21 cellular contexts compared by ENCODE assay signal in the genomic region with DNA sequence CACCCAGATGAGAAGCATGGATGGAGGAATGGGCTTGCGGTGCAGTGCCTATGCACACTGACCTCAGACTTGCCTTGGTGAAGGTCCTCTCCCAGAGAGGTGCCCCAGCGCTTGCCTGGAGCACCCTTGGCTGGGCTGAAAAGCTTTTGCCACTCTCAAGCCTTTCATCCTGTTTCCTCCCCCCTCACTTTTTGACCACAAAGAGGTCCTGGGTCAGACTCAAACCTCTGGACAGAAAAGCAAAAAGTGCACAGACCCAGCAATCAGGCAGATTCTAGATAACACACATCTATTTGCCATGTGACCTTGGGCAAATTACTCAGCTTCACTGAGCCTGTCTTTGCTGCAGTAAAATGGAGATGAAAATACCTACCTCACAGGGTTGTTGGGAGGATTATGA. TPM values are rescaled to one million over a fixed set of nuclear protein-coding genes. Genes with fewer than 3 reads are reported as not detected.
DNase-seq lines count a peak whose midpoint lies in the region; ATAC-seq and TF ChIP-seq lines count a peak whose summit lies in the region.
"Had no signal": no experiment of that assay in that cellular context is flagged by ENCODE, and none has a peak within 500 bp of the region (broad histone marks: within the 10 kb centered on the region; RNA-seq: fewer than 3 reads in every experiment).

No MANE protein-coding gene starts in this region.

- POLR2A ChIA-PET in CD8-positive, alpha-beta T cell (lab: Charles Lee): no interaction called here

- peaks cover 0 to 3% (median 0%) of the 10 kb centered on the region in 11 experiments; a peak in 5 of 22 replicates for H4K20me1 ChIP-seq in BLaER1 treated with 17β-estradiol and CSF1 and Interleukin-3, amounts not matched to agents 10 nM and 100 nM

- H3K27me3 Mint-ChIP-seq in CD8-positive, alpha-beta T cell (ENCODE audit: low read depth): no peaks in the 10 kb centered on the region
- peaks cover 0 to 4% (median 0%) of the 10 kb centered on the region in 3 donors for H3K27me3 Mint-ChIP-seq in immature natural killer cell (ENCODE audit: low read depth in 3 of 3)
- H3K27me3 Mint-ChIP-seq: activated naive CD8-positive, alpha-beta T cell treated with anti-CD3 and anti-CD28 coated beads, Interleukin-2, amount 10 ng/mL, durations not matched to agents 7 days and 5 days; effector memory CD8-positive, alpha-beta T cell had no signal

- H3K9me3 Mint-ChIP-seq in CD8-positive, alpha-beta T cell: no peaks in the 10 kb centered on the region
- H3K9me3 Mint-ChIP-seq in immature natural killer cell: no peaks in the 10 kb centered on the region
- H3K9me3 Mint-ChIP-seq in activated naive CD4-positive, alpha-beta T cell treated with anti-CD3 and anti-CD28 coated beads, Interleukin-2, amount 50 U/mL, for 72 hours: peaks cover 0 to 4% of the 10 kb centered on the region in 2 donors
- H3K9me3 Mint-ChIP-seq: activated naive CD8-positive, alpha-beta T cell treated with anti-CD3 and anti-CD28 coated beads, Interleukin-2, amount 10 ng/mL, durations not matched to agents 7 days and 5 days; effector memory CD8-positive, alpha-beta T cell; neural progenitor cell; T-helper 2 cell treated with Interferon-gamma antibody and Interleukin-4, amounts not matched to agents 5 μg/mL and 100 μg/mL, for 36 hours had no signal

- peaks cover 0 to 13% (median 11%) of the 10 kb centered on the region in 11 experiments; a peak in 17 of 22 replicates for H3K9me3 ChIP-seq in BLaER1 treated with 17β-estradiol and CSF1 and Interleukin-3, amounts not matched to agents 10 nM and 100 nM (replicated peaks in 1 of 11)
- H3K9me3 ChIP-seq in CD8-positive, alpha-beta T cell (ENCODE audit: low read length): no peaks in the 10 kb centered on the region
- H3K9me3 ChIP-seq in sigmoid colon: no peaks in the 10 kb centered on the region
- H3K9me3 ChIP-seq: body of pancreas, Peyer's patch, prostate gland, uterus had no signal

- no peaks in the 10 kb centered on the region for H3K27me3 ChIP-seq in BLaER1 treated with 17β-estradiol and CSF1 and Interleukin-3, amounts not matched to agents 10 nM and 100 nM
- no peaks in the 10 kb centered on the region for H3K27me3 ChIP-seq in CD8-positive, alpha-beta T cell (ENCODE audit: insufficient read depth, low read length)
- H3K27me3 ChIP-seq in sigmoid colon: no peaks in the 10 kb centered on the region
- H3K27me3 ChIP-seq: body of pancreas, neural progenitor cell, Peyer's patch, uterus had no signal

- peaks cover 37 to 58% (median 51%) of the 10 kb centered on the region in 10 experiments for H3K4me1 ChIP-seq in BLaER1 treated with 17β-estradiol and CSF1 and Interleukin-3, amounts not matched to agents 10 nM and 100 nM
- peaks cover 4% of the 10 kb centered on the region for H3K4me1 ChIP-seq in CD8-positive, alpha-beta T cell (ENCODE audit: insufficient read depth, low read length)
- peaks cover 0 to 4% (median 2%) of the 10 kb centered on the region in 4 donors for H3K4me1 ChIP-seq in sigmoid colon
- H3K4me1 ChIP-seq: neural progenitor cell, Peyer's patch, prostate gland, uterus had no signal

- peak overlapping the region in 4 of 11 experiments; percentile 59 to 66 (median 64); a peak in 5 of 22 replicates for H3K27ac ChIP-seq in BLaER1 treated with 17β-estradiol and CSF1 and Interleukin-3, amounts not matched to agents 10 nM and 100 nM
- no peak overlapping the region for H3K27ac ChIP-seq in CD8-positive, alpha-beta T cell (ENCODE audit: low read depth, low read length)
- H3K27ac ChIP-seq in sigmoid colon: no peak overlapping the region
- H3K27ac ChIP-seq: body of pancreas, neural progenitor cell, Peyer's patch, prostate gland, skin epidermis, uterus had no signal

- peaks cover 20 to 40% (median 28%) of the 10 kb centered on the region in 11 experiments for H3K36me3 ChIP-seq in BLaER1 treated with 17β-estradiol and CSF1 and Interleukin-3, amounts not matched to agents 10 nM and 100 nM
- peaks cover 9% of the 10 kb centered on the region for H3K36me3 ChIP-seq in CD8-positive, alpha-beta T cell (ENCODE audit: insufficient read depth, low read length)
- peaks cover 0 to 22% (median 3%) of the 10 kb centered on the region in 4 donors for H3K36me3 ChIP-seq in sigmoid colon
- H3K36me3 ChIP-seq: neural progenitor cell, Peyer's patch, prostate gland, uterus had no signal

- no peak for ATAC-seq in CD8-positive, alpha-beta T cell
- no peak for ATAC-seq in activated naive CD4-positive, alpha-beta T cell treated with anti-CD3 and anti-CD28 coated beads, Interleukin-2, amount 50 U/mL, for 72 hours
- ATAC-seq in HG03469 (IDR thresholded peaks at IDR 0.05; ENCODE audit: unreplicated experiment): no peak
- ATAC-seq: body of pancreas; effector memory CD8-positive, alpha-beta T cell had no signal

- DNase-seq in CD8-positive, alpha-beta T cell: no peak
- peak; percentile 16 for DNase-seq in OCI-M1 (lab: John Stamatoyannopoulos, UW)
- no peak for DNase-seq in immature natural killer cell
- no peak for DNase-seq in sigmoid colon
- DNase-seq in activated naive CD4-positive, alpha-beta T cell treated with anti-CD3 and anti-CD28 coated beads, Interleukin-2, amount 50 U/mL, for 72 hours (ENCODE audit: low spot score in 2 of 2): no peak
- DNase-seq: activated CD4-positive, alpha-beta T cell treated with anti-CD3 and anti-CD28 coated beads, Interleukin-2, amount 50 U/mL, for 48 hours; activated naive CD8-positive, alpha-beta T cell treated with anti-CD3 and anti-CD28 coated beads, Interleukin-2, amount 10 ng/mL, durations not matched to agents 7 days and 5 days; body of pancreas; effector memory CD8-positive, alpha-beta T cell; foreskin melanocyte; NCI-H1436; NCI-H2107; Peyer's patch; stimulated activated CD4-positive, alpha-beta T cell treated with anti-CD3 and anti-CD28 coated beads, Interleukin-1b, Interleukin-23, amount 100 ng/mL, for 48 hours; uterus had no signal

- TF ChIP-seq POLR2A in sigmoid colon (IDR thresholded peaks at IDR 0.05): no peak

- H3K27ac Mint-ChIP-seq in CD8-positive, alpha-beta T cell: peak overlapping the region; percentile 42
- H3K27ac Mint-ChIP-seq in immature natural killer cell: peak overlapping the region; percentile 62 to 89 (median 77)
- H3K27ac Mint-ChIP-seq in activated naive CD4-positive, alpha-beta T cell treated with anti-CD3 and anti-CD28 coated beads, Interleukin-2, amount 50 U/mL, for 72 hours: peak overlapping the region in 1 of 2 donors; percentile 54
- H3K27ac Mint-ChIP-seq: activated naive CD8-positive, alpha-beta T cell treated with anti-CD3 and anti-CD28 coated beads, Interleukin-2, amount 10 ng/mL, durations not matched to agents 7 days and 5 days; neural progenitor cell; T-helper 2 cell treated with Interferon-gamma antibody and Interleukin-4, amounts not matched to agents 5 μg/mL and 100 μg/mL, for 36 hours had no signal

- peak overlapping the region in 5 of 11 experiments; percentile 1 to 66 (median 49); a peak in 4 of 22 replicates for H3K9ac ChIP-seq in BLaER1 treated with 17β-estradiol and CSF1 and Interleukin-3, amounts not matched to agents 10 nM and 100 nM
- H3K9ac ChIP-seq: neural progenitor cell had no signal

- CTCF ChIA-PET in CD8-positive, alpha-beta T cell (lab: Charles Lee): no interaction called here

- no peak overlapping the region for H3K4me3 Mint-ChIP-seq in CD8-positive, alpha-beta T cell
- H3K4me3 Mint-ChIP-seq in immature natural killer cell: no peak overlapping the region
- H3K4me3 Mint-ChIP-seq: activated naive CD8-positive, alpha-beta T cell treated with anti-CD3 and anti-CD28 coated beads, Interleukin-2, amount 10 ng/mL, durations not matched to agents 7 days and 5 days; effector memory CD8-positive, alpha-beta T cell; neural progenitor cell; T-helper 2 cell treated with Interferon-gamma antibody and Interleukin-4, amounts not matched to agents 5 μg/mL and 100 μg/mL, for 36 hours had no signal

- WGBS in sigmoid colon, 2 donors: 97% methylated on average over 2 of the region's 2 CpGs

- no peak overlapping the region for H3K4me3 ChIP-seq in BLaER1 treated with 17β-estradiol and CSF1 and Interleukin-3, amounts not matched to agents 10 nM and 100 nM
- H3K4me3 ChIP-seq in CD8-positive, alpha-beta T cell (ENCODE audit: low read depth, low read length): no peak overlapping the region
- no peak overlapping the region for H3K4me3 ChIP-seq in sigmoid colon
- H3K4me3 ChIP-seq: body of pancreas, neural progenitor cell, Peyer's patch, prostate gland, skin epidermis, uterus had no signal

- H3K4me2 ChIP-seq in BLaER1 treated with 17β-estradiol and CSF1 and Interleukin-3, amounts not matched to agents 10 nM and 100 nM: peak overlapping the region in 9 of 11 experiments; percentile 20 to 100 (median 85); a peak in 16 of 22 replicates
- H3K4me2 ChIP-seq: neural progenitor cell had no signal

- intact Hi-C loops in CD8-positive, alpha-beta T cell (cut with DNase I, micrococcal nuclease): no loop called here
- intact Hi-C loops in sigmoid colon (cut with DNase I): no loop called here

- peaks cover 26% of the 10 kb centered on the region for H3K4me1 Mint-ChIP-seq in CD8-positive, alpha-beta T cell (ENCODE audit: low read depth)
- H3K4me1 Mint-ChIP-seq in immature natural killer cell: peaks cover 28 to 53% of the 10 kb centered on the region in 2 donors
- H3K4me1 Mint-ChIP-seq: neural progenitor cell had no signal

- TF ChIP-seq CTCF in CD8-positive, alpha-beta T cell (IDR thresholded peaks at IDR 0.05): no peak
- TF ChIP-seq CTCF in sigmoid colon (IDR thresholded peaks at IDR 0.05): no peak

- H3K36me3 Mint-ChIP-seq in CD8-positive, alpha-beta T cell: peaks cover 38% of the 10 kb centered on the region
- peaks cover 11 to 16% (median 12%) of the 10 kb centered on the region in 3 donors for H3K36me3 Mint-ChIP-seq in immature natural killer cell
- H3K36me3 Mint-ChIP-seq in activated naive CD4-positive, alpha-beta T cell treated with anti-CD3 and anti-CD28 coated beads, Interleukin-2, amount 50 U/mL, for 72 hours: peaks cover 7 to 8% of the 10 kb centered on the region in 2 donors
- H3K36me3 Mint-ChIP-seq: neural progenitor cell had no signal

- TF ChIP-seq EP300 in sigmoid colon (IDR thresholded peaks at IDR 0.05): no peak

RNA-seq across cellular contexts. Expression of gene TMEM35B, which starts 7.3 kb away (rescaled TPM):
- total RNA-seq in CD8-positive, alpha-beta T cell: 1 to 10 TPM; 1.0 to 2.6 TPM
- polyA plus RNA-seq in immature natural killer cell: 100 to 1,000 TPM; 124 to 214 (median 186) TPM
- 10 to 100 TPM; 18.6 to 53.8 (median 29.0) TPM for total RNA-seq in sigmoid colon
- 10 to 100 TPM in 1 of 3 donors, 1 to 10 TPM in 2; 7.6 to 38.8 (median 9.0) TPM for polyA plus RNA-seq in sigmoid colon
- total RNA-seq in activated naive CD4-positive, alpha-beta T cell treated with anti-CD3 and anti-CD28 coated beads, Interleukin-2, amount 50 U/mL, for 72 hours: 10 to 100 TPM; 11.8 to 15.9 TPM

RNA-seq across cellular contexts. Expression of gene DLGAP3, which starts 48.4 kb away (rescaled TPM):
- total RNA-seq in CD8-positive, alpha-beta T cell: under 1 TPM; 0.44 to 0.76 TPM
- polyA plus RNA-seq in immature natural killer cell (under 1 TPM in 1 of 3 donors, not detected in 2; 0.10 TPM), sigmoid colon (under 1 TPM in 1 of 3 donors, not detected in 2; 0.63 TPM)
- total RNA-seq in sigmoid colon: under 1 TPM; 0.36 to 0.68 (median 0.52) TPM
- under 1 TPM; 0.71 to 0.84 TPM for total RNA-seq in activated naive CD4-positive, alpha-beta T cell treated with anti-CD3 and anti-CD28 coated beads, Interleukin-2, amount 50 U/mL, for 72 hours

RNA-seq across cellular contexts. Expression of gene ZMYM6, which starts 53.9 kb away (rescaled TPM):
- 10 to 100 TPM; 24.8 to 27.9 TPM for total RNA-seq in CD8-positive, alpha-beta T cell
- polyA plus RNA-seq in immature natural killer cell (1 to 10 TPM; 5.9 to 8.0 (median 6.2) TPM), sigmoid colon (1 to 10 TPM; 5.4 to 8.7 (median 6.7) TPM)
- total RNA-seq in sigmoid colon: 10 to 100 TPM; 12.3 to 18.0 (median 14.5) TPM
- 10 to 100 TPM; 15.0 to 20.9 TPM for total RNA-seq in activated naive CD4-positive, alpha-beta T cell treated with anti-CD3 and anti-CD28 coated beads, Interleukin-2, amount 50 U/mL, for 72 hours
